In the genomic region with DNA sequence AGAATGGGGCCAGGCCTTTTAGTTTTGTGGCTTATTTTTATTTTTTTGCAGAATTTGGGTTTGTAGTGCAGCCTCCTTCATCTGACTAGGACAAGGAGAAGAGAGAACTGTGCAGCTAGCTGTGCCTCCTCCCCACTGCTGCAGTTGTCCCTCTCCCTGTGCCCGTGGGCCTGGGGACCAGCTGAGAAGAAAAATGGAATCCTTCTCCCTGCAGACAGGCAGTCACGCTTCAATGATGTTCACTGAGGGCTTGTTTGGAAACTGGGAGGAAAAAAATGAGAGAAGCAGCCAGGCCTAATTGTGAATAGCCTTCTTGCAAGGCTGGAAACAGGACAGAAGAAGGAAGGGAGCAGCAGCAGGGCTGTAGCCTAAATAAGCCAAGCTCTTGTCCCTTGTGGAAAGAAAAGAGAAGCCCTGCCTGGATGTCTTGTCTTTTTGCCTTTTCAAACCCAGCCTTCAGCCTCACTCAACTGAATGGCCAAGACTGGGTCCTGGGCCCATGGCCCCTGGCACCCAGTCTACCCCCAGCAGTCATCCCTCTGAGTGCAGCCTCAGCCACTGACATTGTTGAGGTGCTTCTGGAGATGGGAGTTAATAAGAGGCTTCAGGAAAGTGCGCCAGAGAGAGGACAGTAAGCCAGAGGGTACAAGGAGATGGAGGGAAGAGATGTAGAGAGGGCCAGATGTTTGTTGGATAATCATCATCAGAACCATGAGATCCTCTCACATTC, we compare ENCODE assay signal across 14 cellular contexts. TPM values are rescaled to one million over a fixed set of nuclear protein-coding genes. Genes with fewer than 3 reads are reported as not detected.
A peak's percentile ranks its signal among the peaks of the same experiment; 100 is the strongest.
DNase-seq lines count a peak whose midpoint lies in the region; ATAC-seq and TF ChIP-seq lines count a peak whose summit lies in the region.
"Had no signal": no experiment of that assay in that cellular context is flagged by ENCODE, and none has a peak within 500 bp of the region (broad histone marks: within the 10 kb centered on the region; RNA-seq: fewer than 3 reads in every experiment).

No MANE protein-coding gene starts in this region.

- peaks cover 10% of the 10 kb centered on the region; the same call in 1 of the 2 replicates for H4K20me1 ChIP-seq in GM23338 (replicated peaks; ENCODE audit: insufficient read depth)

- no peaks in the 10 kb centered on the region for H3K79me2 ChIP-seq in GM23338 (replicated peaks; ENCODE audit: insufficient read depth)

- H3K4me1 Mint-ChIP-seq in activated naive CD4-positive, alpha-beta T cell treated with anti-CD3 and anti-CD28 coated beads, Interleukin-2, amount 10 ng/mL, durations not matched to agents 7 days and 5 days = no peaks in the 10 kb centered on the region
- H3K4me1 Mint-ChIP-seq in immature natural killer cell = peaks cover 0 to 7% of the 10 kb centered on the region in 2 donors
- no peaks in the 10 kb centered on the region for H3K4me1 Mint-ChIP-seq in stimulated activated effector memory CD8-positive, alpha-beta T cell treated with anti-CD3 and anti-CD28 coated beads, Interleukin-12 subunit alpha, Interleukin-12 subunit beta, amount 100 ng/mL, for 72 hours
- H3K4me1 Mint-ChIP-seq in GM23338 = no peaks in the 10 kb centered on the region; the same call in 2 of the 3 replicates

- no peaks in the 10 kb centered on the region for H3F3A ChIP-seq in GM23338 (replicated peaks; ENCODE audit: low read depth)

- H3K27me3 Mint-ChIP-seq in activated naive CD4-positive, alpha-beta T cell treated with anti-CD3 and anti-CD28 coated beads, Interleukin-2, amount 10 ng/mL, durations not matched to agents 7 days and 5 days = peaks cover 11% of the 10 kb centered on the region
- H3K27me3 Mint-ChIP-seq in immature natural killer cell (ENCODE audit: low read depth in 3 of 3) = peaks cover 0 to 2% (median 0%) of the 10 kb centered on the region in 3 donors
- no peaks in the 10 kb centered on the region for H3K27me3 Mint-ChIP-seq in GM23338 (ENCODE audit: insufficient read depth, low read depth, poor library complexity)

- H3K9me2 ChIP-seq in GM23338 (ENCODE audit: insufficient read depth) = no peaks in the 10 kb centered on the region

- no peak overlapping the region for H2AFZ ChIP-seq in GM23338

- H3K4me3 ChIP-seq in GM23338 = no peak overlapping the region
- H3K4me3 ChIP-seq: BLaER1 had no signal

- no peak for ATAC-seq in stimulated activated effector memory CD8-positive, alpha-beta T cell treated with anti-CD3 and anti-CD28 coated beads, Interleukin-12 subunit alpha, Interleukin-12 subunit beta, amount 100 ng/mL, for 72 hours
- no peak for ATAC-seq in GM23338
- ATAC-seq: CD8-positive, alpha-beta T cell had no signal

- H3K36me3 ChIP-seq in GM23338 (ENCODE audit: insufficient read depth) = no peaks in the 10 kb centered on the region

- peak overlapping the region; percentile 53 for H3K27ac Mint-ChIP-seq in activated naive CD4-positive, alpha-beta T cell treated with anti-CD3 and anti-CD28 coated beads, Interleukin-2, amount 10 ng/mL, durations not matched to agents 7 days and 5 days
- H3K27ac Mint-ChIP-seq in immature natural killer cell (peak overlapping the region in 4 of 6 donors; percentile 20 to 69 (median 35)), GM23338 (no peak overlapping the region)
- peak overlapping the region; percentile 81 for H3K27ac Mint-ChIP-seq in stimulated activated effector memory CD8-positive, alpha-beta T cell treated with anti-CD3 and anti-CD28 coated beads, Interleukin-12 subunit alpha, Interleukin-12 subunit beta, amount 100 ng/mL, for 72 hours
- H3K27ac Mint-ChIP-seq: CD8-positive, alpha-beta T cell had no signal

- peaks cover 5% of the 10 kb centered on the region for H3K27me3 ChIP-seq in GM23338 (ENCODE audit: insufficient read depth)

- H3K4me2 ChIP-seq in GM23338 = no peak overlapping the region
- H3K4me2 ChIP-seq: BLaER1 had no signal

- H3K9me3 Mint-ChIP-seq in activated naive CD4-positive, alpha-beta T cell treated with anti-CD3 and anti-CD28 coated beads, Interleukin-2, amount 10 ng/mL, durations not matched to agents 7 days and 5 days = no peaks in the 10 kb centered on the region
- H3K9me3 Mint-ChIP-seq in immature natural killer cell = no peaks in the 10 kb centered on the region
- H3K9me3 Mint-ChIP-seq in stimulated activated effector memory CD8-positive, alpha-beta T cell treated with anti-CD3 and anti-CD28 coated beads, Interleukin-12 subunit alpha, Interleukin-12 subunit beta, amount 100 ng/mL, for 72 hours = no peaks in the 10 kb centered on the region
- H3K9me3 Mint-ChIP-seq in GM23338 = no peaks in the 10 kb centered on the region
- H3K9me3 Mint-ChIP-seq: CD8-positive, alpha-beta T cell had no signal

- CTCF ChIA-PET in activated naive CD4-positive, alpha-beta T cell treated with anti-CD3 and anti-CD28 coated beads, Interleukin-2, amount 10 ng/mL, durations not matched to agents 7 days and 5 days (lab: Charles Lee) = interaction anchor here (2.0 kb wide), 1 partner anchor 9 kb away, joined by 11 read pairs; no protein-coding TSS in a partner anchor

- no peaks in the 10 kb centered on the region for H3K4me1 ChIP-seq in GM23338 (ENCODE audit: insufficient read depth)
- H3K4me1 ChIP-seq: BLaER1 had no signal

- no peak for TF ChIP-seq CTCF in GM23338 (conservative IDR thresholded peaks at IDR 0.05; ENCODE audit: low read depth in 2 of 2)

- no peak for DNase-seq in activated naive CD4-positive, alpha-beta T cell treated with anti-CD3 and anti-CD28 coated beads, Interleukin-2, amount 10 ng/mL, durations not matched to agents 7 days and 5 days
- DNase-seq in activated naive CD4-positive, alpha-beta T cell treated with anti-CD3 and anti-CD28 coated beads, Interleukin-2, amount 50 U/mL, for 16 hours = no peak
- DNase-seq in immature natural killer cell = no peak
- no peak for DNase-seq in stimulated activated effector memory CD8-positive, alpha-beta T cell treated with anti-CD3 and anti-CD28 coated beads, Interleukin-12 subunit alpha, Interleukin-12 subunit beta, amount 100 ng/mL, for 72 hours (ENCODE audit: low spot score in 2 of 2)
- no peak for DNase-seq in UCSD-AML1 (lab: John Stamatoyannopoulos, UW; ENCODE audit: unreplicated experiment)
- DNase-seq in GM23338 (ENCODE audit: low spot score) = no peak
- DNase-seq in NCI-H2227 (lab: John Stamatoyannopoulos, UW; ENCODE audit: unreplicated experiment) = no peak
- DNase-seq: HCEC 1CT, NCI-H187, NCI-H748 treated with DMSO at 0.1 percent for 48 hours had no signal

- no peak overlapping the region for H3K4me3 Mint-ChIP-seq in activated naive CD4-positive, alpha-beta T cell treated with anti-CD3 and anti-CD28 coated beads, Interleukin-2, amount 10 ng/mL, durations not matched to agents 7 days and 5 days
- H3K4me3 Mint-ChIP-seq in immature natural killer cell (no peak overlapping the region), GM23338 (no peak overlapping the region)
- H3K4me3 Mint-ChIP-seq in stimulated activated effector memory CD8-positive, alpha-beta T cell treated with anti-CD3 and anti-CD28 coated beads, Interleukin-12 subunit alpha, Interleukin-12 subunit beta, amount 100 ng/mL, for 72 hours = no peak overlapping the region
- H3K4me3 Mint-ChIP-seq: CD8-positive, alpha-beta T cell had no signal

- H3K27ac ChIP-seq in angular gyrus (ENCODE audit: low read depth, low read length) (peak overlapping the region; percentile 78), GM23338 (ENCODE audit: low read depth) (no peak overlapping the region)
- H3K27ac ChIP-seq: BLaER1, HL-60 had no signal

- peaks cover 42% of the 10 kb centered on the region for H3K36me3 Mint-ChIP-seq in activated naive CD4-positive, alpha-beta T cell treated with anti-CD3 and anti-CD28 coated beads, Interleukin-2, amount 10 ng/mL, durations not matched to agents 7 days and 5 days
- peaks cover 8 to 32% (median 13%) of the 10 kb centered on the region in 3 donors for H3K36me3 Mint-ChIP-seq in immature natural killer cell
- H3K36me3 Mint-ChIP-seq in stimulated activated effector memory CD8-positive, alpha-beta T cell treated with anti-CD3 and anti-CD28 coated beads, Interleukin-12 subunit alpha, Interleukin-12 subunit beta, amount 100 ng/mL, for 72 hours = peaks cover 20% of the 10 kb centered on the region
- H3K36me3 Mint-ChIP-seq in GM23338 (ENCODE audit: low read depth) = peaks cover 5% of the 10 kb centered on the region; the same call in 2 of the 3 replicates

TF ChIP-seq in GM23338, 12 proteins besides CTCF, POLR2A, EP300 and RAD21 (continues in another document):
- no peak for TF ChIP-seq CREB1 (CRISPR knock-in tag; IDR thresholded peaks at IDR 0.05; ENCODE audit: low read depth)

RNA-seq across cellular contexts. Expression of a gene that starts 7.0 kb away (rescaled TPM):
- not detected for polyA plus RNA-seq in immature natural killer cell
- total RNA-seq in GM23338 (2014; rRNA removed; shearing (Covaris generic)) = 1.7 and 2.0 TPM in 2 replicates
- polyA plus RNA-seq in GM23338 (2016; fragmentation: Nextera tagmentation; extraction: Ambion mirVana) = 0.28 and 1.0 TPM in 2 replicates
- total RNA-seq: CD8-positive, alpha-beta T cell had no signal

RNA-seq across cellular contexts. Expression of a gene that starts 22.6 kb away (rescaled TPM):
- not detected for polyA plus RNA-seq in immature natural killer cell
- 0.35 and 0.62 TPM in 2 replicates for total RNA-seq in GM23338 (2014; rRNA removed; shearing (Covaris generic))
- polyA plus RNA-seq in GM23338 (2016; fragmentation: Nextera tagmentation; extraction: Ambion mirVana) = 0.82 and 1.4 TPM in 2 replicates
- total RNA-seq: CD8-positive, alpha-beta T cell had no signal

RNA-seq across cellular contexts. Expression of a gene that starts 37.5 kb away (rescaled TPM):
- polyA plus RNA-seq in immature natural killer cell (not detected), GM23338 (2016; fragmentation: Nextera tagmentation; extraction: Ambion mirVana) (8.8 and 11.2 TPM in 2 replicates)
- 11.7 and 13.6 TPM in 2 replicates for total RNA-seq in GM23338 (2014; rRNA removed; shearing (Covaris generic))
- total RNA-seq: CD8-positive, alpha-beta T cell had no signal

RNA-seq across cellular contexts. Expression of a gene that starts 46.2 kb away (rescaled TPM):
- polyA plus RNA-seq in immature natural killer cell = 10 to 100 TPM in 2 of 3 donors, 1 to 10 TPM in 1; 9.9 to 21.4 (median 15.8) TPM
- total RNA-seq in GM23338 (2014; rRNA removed; shearing (Covaris generic)) = 60.5 and 65.2 TPM in 2 replicates
- 21.9 and 30.6 TPM in 2 replicates for polyA plus RNA-seq in GM23338 (2016; fragmentation: Nextera tagmentation; extraction: Ambion mirVana)

RNA-seq across cellular contexts. Expression of a gene that starts 46.5 kb away (rescaled TPM):
- polyA plus RNA-seq in immature natural killer cell (100 to 1,000 TPM; 103 to 168 (median 129) TPM), GM23338 (2016; fragmentation: Nextera tagmentation; extraction: Ambion mirVana) (132 and 134 TPM in 2 replicates)
- 158 and 182 TPM in 2 replicates for total RNA-seq in GM23338 (2014; rRNA removed; shearing (Covaris generic))
